In genomic region chr16:50267151-50267631, GRCh38 we compare ENCODE assay signal across 10 cellular contexts. TPM values are rescaled to one million over a fixed set of nuclear protein-coding genes. Genes with fewer than 3 reads are reported as not detected.
DNase-seq lines count a peak whose midpoint lies in the region; ATAC-seq and TF ChIP-seq lines count a peak whose summit lies in the region.
"Had no signal": no experiment of that assay in that cellular context is flagged by ENCODE, and none has a peak within 500 bp of the region (broad histone marks: within the 10 kb centered on the region; RNA-seq: fewer than 3 reads in every experiment).

No MANE protein-coding gene starts in this region.

- no peak for TF ChIP-seq RAD21 in SK-N-SH (IDR thresholded peaks at IDR 0.05; ENCODE audit: low read length)

- peak overlapping the region; percentile 85 for H3K4me2 ChIP-seq in SK-N-SH
- peak overlapping the region; percentile 90 for H3K4me2 ChIP-seq in fibroblast of lung (ENCODE audit: extremely low read depth, insufficient read depth, low read length)
- H3K4me2 ChIP-seq: A549 had no signal

- peak overlapping the region; percentile 96 for H3K27ac Mint-ChIP-seq in stimulated activated memory B cell treated with anti-CD40 and anti-IgM and Interleukin-4, amounts not matched to agents 10 μg/mL and 1 μg/mL and 100 μg/mL, for 72 hours
- H3K27ac Mint-ChIP-seq: WTC11 had no signal

- H3K27me3 Mint-ChIP-seq in stimulated activated memory B cell treated with anti-CD40 and anti-IgM and Interleukin-4, amounts not matched to agents 10 μg/mL and 1 μg/mL and 100 μg/mL, for 72 hours: no peaks in the 10 kb centered on the region

- H3K27me3 ChIP-seq in SK-N-SH (ENCODE audit: insufficient read depth) (no peaks in the 10 kb centered on the region), SJSA1 (replicated peaks) (no peaks in the 10 kb centered on the region), fibroblast of lung (ENCODE audit: control insufficient read depth, insufficient read depth, low read length) (no peaks in the 10 kb centered on the region)

- H3K4me1 Mint-ChIP-seq in stimulated activated memory B cell treated with anti-CD40 and anti-IgM and Interleukin-4, amounts not matched to agents 10 μg/mL and 1 μg/mL and 100 μg/mL, for 72 hours: peaks cover 86% of the 10 kb centered on the region

- H3K9me2 ChIP-seq in SK-N-SH: no peaks in the 10 kb centered on the region

- POLR2A ChIA-PET in SK-N-SH (lab: Yijun Ruan, JAX): interaction anchor here (1.4 kb wide), 1 partner anchor 17 kb away, joined by 5 read pairs; no protein-coding TSS in a partner anchor

- H3K4me1 ChIP-seq in SK-N-SH (ENCODE audit: control insufficient read depth in 1 of 2, insufficient read depth in 2 of 2, low read depth in 1 of 2, low read length in 1 of 2) (peaks cover 18 to 37% of the 10 kb centered on the region in 2 experiments; a peak in 3 of 4 replicates), SJSA1 (replicated peaks) (peaks cover 51% of the 10 kb centered on the region), fibroblast of lung (ENCODE audit: control insufficient read depth, extremely low read depth, insufficient read depth, low read length) (peaks cover 15% of the 10 kb centered on the region)

- 93% methylated on average over 8 of the region's 8 CpGs for WGBS in SK-N-SH (ENCODE audit: low lambda C conversion rate)
- WGBS in lower leg skin, 2 donors: 73 to 80% methylated on average over 8 of the region's 8 CpGs

- H3K9me3 Mint-ChIP-seq in stimulated activated memory B cell treated with anti-CD40 and anti-IgM and Interleukin-4, amounts not matched to agents 10 μg/mL and 1 μg/mL and 100 μg/mL, for 72 hours: no peaks in the 10 kb centered on the region
- H3K9me3 Mint-ChIP-seq: WTC11 had no signal

- H3K36me3 ChIP-seq in SK-N-SH (replicated peaks in 1 of 2; ENCODE audit: control insufficient read depth in 1 of 2, insufficient read depth in 2 of 2, low read length in 1 of 2) (no peaks in the 10 kb centered on the region), SJSA1 (peaks cover 34% of the 10 kb centered on the region), fibroblast of lung (ENCODE audit: control insufficient read depth, insufficient read depth, low read length) (no peaks in the 10 kb centered on the region)

- peaks cover 3% of the 10 kb centered on the region for H3F3A ChIP-seq in SK-N-SH (replicated peaks; ENCODE audit: insufficient read depth)

- TF ChIP-seq POLR2A in lower leg skin (IDR thresholded peaks at IDR 0.05): no peak

- peak overlapping the region; percentile 89 for H3K4me3 Mint-ChIP-seq in stimulated activated memory B cell treated with anti-CD40 and anti-IgM and Interleukin-4, amounts not matched to agents 10 μg/mL and 1 μg/mL and 100 μg/mL, for 72 hours
- H3K4me3 Mint-ChIP-seq: WTC11 had no signal

- H3K9ac ChIP-seq in SK-N-SH: peak overlapping the region; percentile 66
- H3K9ac ChIP-seq in fibroblast of lung (ENCODE audit: insufficient read depth, low read length): no peak overlapping the region

- DNase-seq in SK-N-SH (peak; percentile 60), SJSA1 (ENCODE audit: low read depth in 1 of 2, low spot score in 2 of 2) (no peak), fibroblast of lung (ENCODE audit: low read depth in 2 of 2) (no peak), GF-D8 (lab: John Stamatoyannopoulos, UW) (no peak), lower leg skin (ENCODE audit: low spot score in 2 of 2) (no peak)

- no peak; the same call in 2 of the 3 replicates for ATAC-seq in SK-N-SH treated with all-trans-retinoic acid at 6 μM for 48 hours
- ATAC-seq in stimulated activated memory B cell treated with anti-CD40 and anti-IgM and Interleukin-4, amounts not matched to agents 10 μg/mL and 1 μg/mL and 100 μg/mL, for 72 hours: no peak
- ATAC-seq in GM18502 (IDR thresholded peaks at IDR 0.05; ENCODE audit: poor library complexity, unreplicated experiment): no peak
- ATAC-seq: A549 had no signal

- no peak for TF ChIP-seq CTCF in SK-N-SH (IDR thresholded peaks at IDR 0.05)
- TF ChIP-seq CTCF in fibroblast of lung (conservative IDR thresholded peaks at IDR 0.05 in 1 of 2, IDR thresholded peaks at IDR 0.05 in 1 of 2; ENCODE audit: low read depth in 1 of 2, low read length in 2 of 2): no peak
- TF ChIP-seq CTCF in lower leg skin (IDR thresholded peaks at IDR 0.05): no peak

- CTCF ChIA-PET in SK-N-SH (lab: Yijun Ruan, JAX): interaction anchor here (1.1 to 1.6 kb wide), 3 partner anchors 15 to 93 kb away, joined by 3 read pairs; no protein-coding TSS in a partner anchor

- H3K79me2 ChIP-seq in SK-N-SH (ENCODE audit: insufficient read depth): peaks cover 17% of the 10 kb centered on the region
- peaks cover 2% of the 10 kb centered on the region for H3K79me2 ChIP-seq in fibroblast of lung (ENCODE audit: control insufficient read depth, insufficient read depth, low read length)

- peak overlapping the region; percentile 50 to 82 for H3K27ac ChIP-seq in SK-N-SH (ENCODE audit: low read depth in 2 of 2, low read length in 1 of 2)
- H3K27ac ChIP-seq in SJSA1: peak overlapping the region; percentile 89
- H3K27ac ChIP-seq in fibroblast of lung (ENCODE audit: insufficient read depth, low read length): peak overlapping the region; percentile 75

- H3K36me3 Mint-ChIP-seq in stimulated activated memory B cell treated with anti-CD40 and anti-IgM and Interleukin-4, amounts not matched to agents 10 μg/mL and 1 μg/mL and 100 μg/mL, for 72 hours: no peaks in the 10 kb centered on the region
- H3K36me3 Mint-ChIP-seq: WTC11 had no signal

- H3K9me3 ChIP-seq in SK-N-SH (no peaks in the 10 kb centered on the region), SJSA1 (replicated peaks) (no peaks in the 10 kb centered on the region), fibroblast of lung (ENCODE audit: control insufficient read depth, insufficient read depth, low read depth, low read length) (no peaks in the 10 kb centered on the region)
- H3K9me3 ChIP-seq: A549 had no signal

- H4K20me1 ChIP-seq in SK-N-SH (ENCODE audit: insufficient read depth): no peaks in the 10 kb centered on the region
- no peaks in the 10 kb centered on the region for H4K20me1 ChIP-seq in fibroblast of lung (ENCODE audit: control insufficient read depth, extremely low read depth, insufficient read depth, low read length)

- intact Hi-C loops in lower leg skin (cut with DNase I; ENCODE audit: low total_unique reads): no loop called here

- no peak for TF ChIP-seq EP300 in SK-N-SH (IDR thresholded peaks at IDR 0.05; ENCODE audit: borderline replicate concordance in 1 of 2, low read depth in 1 of 2, low read length in 1 of 2)

- H3K4me3 ChIP-seq in SK-N-SH (ENCODE audit: low read depth in 2 of 2, low read length in 1 of 2) (peak overlapping the region in 1 of 2 experiments; percentile 64; a peak in 2 of 4 replicates), SJSA1 (peak overlapping the region; percentile 40), fibroblast of lung (replicated peaks in 1 of 4; ENCODE audit: control extremely low read depth in 1 of 4, insufficient read depth in 1 of 4, low read depth in 3 of 4, low read length in 4 of 4) (peak overlapping the region in 2 of 4 experiments; percentile 21 to 55), lower leg skin (ENCODE audit: low read depth, poor library complexity, severe bottlenecking) (no peak overlapping the region)
- H3K4me3 ChIP-seq: A549 had no signal

- peak overlapping the region; percentile 81; the same call in 1 of the 2 replicates for H2AFZ ChIP-seq in SK-N-SH (ENCODE audit: low read depth)
- no peak overlapping the region for H2AFZ ChIP-seq in fibroblast of lung (ENCODE audit: low read length)

TF ChIP-seq in SK-N-SH, 30 proteins besides CTCF, POLR2A, EP300 and RAD21 (continues in another document):
- TF ChIP-seq, protein P1, sequence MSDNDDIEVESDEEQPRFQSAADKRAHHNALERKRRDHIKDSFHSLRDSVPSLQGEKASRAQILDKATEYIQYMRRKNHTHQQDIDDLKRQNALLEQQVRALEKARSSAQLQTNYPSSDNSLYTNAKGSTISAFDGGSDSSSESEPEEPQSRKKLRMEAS (IDR thresholded peaks at IDR 0.05; ENCODE audit: low read depth): no peak
- TF ChIP-seq USF2 (IDR thresholded peaks at IDR 0.05; ENCODE audit: borderline replicate concordance, low read depth, low read length): no peak

TF ChIP-seq in SK-N-SH treated with all-trans-retinoic acid at 6 μM for 48 hours, 23 proteins besides CTCF, POLR2A, EP300 and RAD21 (continues in another document):
- TF ChIP-seq ZNF8 (CRISPR knock-in tag; IDR thresholded peaks at IDR 0.05): no peak
- no peak for TF ChIP-seq GLIS3 (CRISPR knock-in tag; IDR thresholded peaks at IDR 0.05)
- no peak for TF ChIP-seq ZNF70 (CRISPR knock-in tag; IDR thresholded peaks at IDR 0.05)
- no peak for TF ChIP-seq CSRNP3 (CRISPR knock-in tag; IDR thresholded peaks at IDR 0.05)
- TF ChIP-seq ZFP30 (CRISPR knock-in tag; IDR thresholded peaks at IDR 0.05): no peak

RNA-seq across cellular contexts. Expression of gene ADCY7, which starts 0.8 kb away (rescaled TPM):
- polyA plus RNA-seq in SK-N-SH (2012; rRNA removed) (13.8 and 14.3 TPM in 2 replicates), fibroblast of lung (9.4 and 9.9 TPM in 2 replicates)
- polyA plus RNA-seq in SK-N-SH (2012; cell fraction: cytosol; rRNA removed): 6.6 and 11.7 TPM in 2 replicates
- polyA plus RNA-seq in SK-N-SH (2012; cell fraction: nucleus; rRNA removed): 24.3 and 32.0 TPM in 2 replicates
- 103 and 121 TPM in 2 replicates for total RNA-seq in SJSA1 (2014; rRNA removed; shearing (Covaris generic))
- total RNA-seq in fibroblast of lung (34.0 and 34.7 TPM in 2 replicates), lower leg skin (10 to 100 TPM; 14.0 to 28.2 (median 21.0) TPM)
- polyA plus RNA-seq in fibroblast of lung (2012): 11.4 and 13.9 TPM in 2 replicates
- 27.4 and 53.6 TPM in 2 replicates for polyA minus RNA-seq in fibroblast of lung (ENCODE audit: low replicate concordance)
